8 cellular contexts compared by ENCODE assay signal in the genomic region with DNA sequence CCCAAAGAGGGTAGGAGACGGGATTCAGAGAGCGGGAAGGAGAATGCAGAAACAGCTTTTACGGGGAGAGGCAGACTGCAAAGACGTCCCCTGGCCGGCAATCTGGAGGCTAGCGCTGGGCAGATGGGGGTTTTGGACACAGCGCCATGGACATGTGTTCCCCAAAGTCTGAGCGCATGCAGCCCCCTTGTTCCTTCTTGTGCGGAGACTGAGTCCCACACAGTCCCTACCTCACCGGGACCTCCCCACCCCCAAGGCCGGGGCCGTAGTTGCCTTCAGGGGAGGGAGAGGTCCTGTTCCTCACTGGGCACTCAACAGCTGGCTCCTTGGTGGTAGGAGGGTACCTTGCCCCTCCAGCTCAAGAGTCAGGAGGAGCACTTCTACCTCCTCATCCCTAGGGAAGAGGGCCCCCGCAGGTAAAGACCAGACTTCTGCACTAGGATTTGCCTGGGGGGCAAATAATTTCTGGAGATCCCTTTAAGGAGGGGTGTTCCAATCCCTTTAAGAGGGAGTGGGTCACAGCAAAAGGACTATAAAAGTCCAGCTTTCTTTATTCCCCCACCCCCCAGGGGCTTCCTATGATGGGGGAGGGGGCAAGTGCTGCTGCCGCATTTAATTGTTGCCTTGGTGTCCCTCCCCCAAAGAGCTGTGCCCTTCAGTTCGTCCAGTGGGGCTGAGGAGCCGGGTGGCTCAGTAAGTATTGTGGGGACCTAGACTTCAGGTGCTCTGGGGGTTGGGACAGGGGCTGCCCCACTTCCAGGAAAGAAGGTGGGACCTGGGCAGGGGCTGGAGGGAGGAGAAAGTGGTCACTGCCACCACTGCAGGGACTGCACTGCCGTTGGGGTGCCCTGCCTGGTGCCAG. TPM values are rescaled to one million over a fixed set of nuclear protein-coding genes. Genes with fewer than 3 reads are reported as not detected.
A peak's percentile ranks its signal among the peaks of the same experiment; 100 is the strongest.
DNase-seq lines count a peak whose midpoint lies in the region; ATAC-seq and TF ChIP-seq lines count a peak whose summit lies in the region.
"Had no signal": no experiment of that assay in that cellular context is flagged by ENCODE, and none has a peak within 500 bp of the region (broad histone marks: within the 10 kb centered on the region; RNA-seq: fewer than 3 reads in every experiment).

No MANE protein-coding gene starts in this region.

- H3K27ac ChIP-seq in esophagus squamous epithelium (no peak overlapping the region), suprapubic skin (no peak overlapping the region)

- H3K36me3 ChIP-seq in esophagus squamous epithelium (no peaks in the 10 kb centered on the region), suprapubic skin (no peaks in the 10 kb centered on the region)

- TF ChIP-seq EP300 in suprapubic skin (IDR thresholded peaks at IDR 0.05) = no peak

- 5 to 13% methylated on average over 4 to 8 of the region's 17 CpGs for WGBS in esophagus squamous epithelium, 2 donors
- 9% methylated on average over 8 of the region's 17 CpGs for WGBS in suprapubic skin

- TF ChIP-seq CTCF in esophagus squamous epithelium (IDR thresholded peaks at IDR 0.05) = no peak
- no peak for TF ChIP-seq CTCF in suprapubic skin (IDR thresholded peaks at IDR 0.05)

- intact Hi-C loops in esophagus squamous epithelium (cut with DNase I) = no loop called here

- TF ChIP-seq POLR2A in esophagus squamous epithelium (IDR thresholded peaks at IDR 0.05) = no peak
- no peak for TF ChIP-seq POLR2A in suprapubic skin (IDR thresholded peaks at IDR 0.05)

- H3K4me1 ChIP-seq in esophagus squamous epithelium (peaks cover 18 to 57% (median 22%) of the 10 kb centered on the region in 3 donors), suprapubic skin (peaks cover 49% of the 10 kb centered on the region)

- H3K36me3 Mint-ChIP-seq in activated T-cell treated with anti-CD3 and anti-CD28 coated beads, Interleukin-2, amount 50 U/mL, for 24 hours (ENCODE audit: low read depth) = no peaks in the 10 kb centered on the region

- H3K27me3 ChIP-seq in esophagus squamous epithelium = peaks cover 0 to 59% (median 5%) of the 10 kb centered on the region in 4 donors
- peaks cover 26% of the 10 kb centered on the region for H3K27me3 ChIP-seq in suprapubic skin

- H3K4me3 Mint-ChIP-seq in activated T-cell treated with anti-CD3 and anti-CD28 coated beads, Interleukin-2, amount 50 U/mL, for 24 hours = peak overlapping the region; percentile 50

- H3K27me3 Mint-ChIP-seq in activated T-cell treated with anti-CD3 and anti-CD28 coated beads, Interleukin-2, amount 50 U/mL, for 24 hours = peaks cover 47% of the 10 kb centered on the region

- ATAC-seq in HG03159 (IDR thresholded peaks at IDR 0.05; ENCODE audit: unreplicated experiment) = no peak

- H3K9me3 ChIP-seq in esophagus squamous epithelium = no peaks in the 10 kb centered on the region
- no peaks in the 10 kb centered on the region for H3K9me3 ChIP-seq in suprapubic skin

- no peak overlapping the region for H3K27ac Mint-ChIP-seq in activated T-cell treated with anti-CD3 and anti-CD28 coated beads, Interleukin-2, amount 50 U/mL, for 24 hours

- peak overlapping the region in 3 of 4 donors; percentile 33 to 59 (median 45) for H3K4me3 ChIP-seq in esophagus squamous epithelium
- H3K4me3 ChIP-seq in suprapubic skin = peak overlapping the region; percentile 49

- H3K4me1 Mint-ChIP-seq in activated T-cell treated with anti-CD3 and anti-CD28 coated beads, Interleukin-2, amount 50 U/mL, for 24 hours (ENCODE audit: low read depth) = peaks cover 29% of the 10 kb centered on the region

- DNase-seq in activated T-cell treated with anti-CD3 and anti-CD28 coated beads, Interleukin-2, amount 50 U/mL, for 24 hours = no peak
- DNase-seq in activated T-cell treated with anti-CD3 and anti-CD28 coated beads for 4 hours = no peak
- DNase-seq in esophagus squamous epithelium (lab: John Stamatoyannopoulos, UW) = no peak
- DNase-seq in suprapubic skin (ENCODE audit: low spot score in 2 of 2) = no peak
- DNase-seq in SW 1271 (lab: John Stamatoyannopoulos, UW) = no peak
- DNase-seq: HCEC 1CT, NCI-H446 treated with DMSO at 0.1 percent for 48 hours had no signal

- no peaks in the 10 kb centered on the region for H3K9me3 Mint-ChIP-seq in activated T-cell treated with anti-CD3 and anti-CD28 coated beads, Interleukin-2, amount 50 U/mL, for 24 hours

RNA-seq across cellular contexts. Expression of gene BAHD1, which starts 3.6 kb away (rescaled TPM):
- 10 to 100 TPM in 2 of 4 donors, 1 to 10 TPM in 2; 6.0 to 13.1 (median 9.8) TPM for total RNA-seq in esophagus squamous epithelium
- 10 to 100 TPM; 16.8 to 24.6 (median 19.2) TPM for total RNA-seq in suprapubic skin

RNA-seq across cellular contexts. Expression of gene IVD, which starts 31.5 kb away (rescaled TPM):
- total RNA-seq in esophagus squamous epithelium = 10 to 100 TPM; 10.7 to 42.2 (median 15.4) TPM
- total RNA-seq in suprapubic skin = 10 to 100 TPM in 2 of 4 donors, 1 to 10 TPM in 2; 7.7 to 18.3 (median 13.3) TPM

RNA-seq across cellular contexts. Expression of gene CHST14, which starts 33.7 kb away (rescaled TPM):
- total RNA-seq in esophagus squamous epithelium (1 to 10 TPM; 2.9 to 7.4 (median 5.2) TPM), suprapubic skin (10 to 100 TPM in 1 of 4 donors, 1 to 10 TPM in 3; 6.9 to 13.6 (median 8.3) TPM)

RNA-seq across cellular contexts. Expression of gene KNSTRN, which starts 54.6 kb away (rescaled TPM):
- total RNA-seq in esophagus squamous epithelium = 10 to 100 TPM; 11.3 to 22.0 (median 17.3) TPM
- total RNA-seq in suprapubic skin = 10 to 100 TPM; 13.5 to 24.3 (median 18.9) TPM
